17 cellular contexts compared by ENCODE assay signal in the genomic region with DNA sequence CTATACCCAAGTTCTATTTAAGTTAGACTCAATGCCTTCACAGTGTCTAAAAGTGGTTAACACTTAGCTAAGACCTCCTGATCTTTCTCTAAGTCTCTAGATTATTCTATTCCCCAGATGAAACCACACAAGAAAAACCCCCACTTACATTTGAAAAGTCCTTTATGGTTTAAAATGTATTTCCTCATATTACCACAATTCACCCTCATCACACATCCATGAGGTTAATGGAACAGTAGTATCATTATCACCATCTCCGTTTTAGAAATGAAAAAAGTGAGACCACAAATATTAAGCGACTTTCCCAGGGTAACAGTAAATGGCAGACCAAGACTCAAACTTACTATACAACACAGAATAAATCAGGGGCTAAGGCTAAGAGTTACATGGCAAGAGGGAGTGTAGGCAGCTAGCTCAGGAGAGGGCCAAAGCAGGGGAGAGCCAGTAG. TPM values are rescaled to one million over a fixed set of nuclear protein-coding genes. Genes with fewer than 3 reads are reported as not detected.
A peak's percentile ranks its signal among the peaks of the same experiment; 100 is the strongest.
DNase-seq lines count a peak whose midpoint lies in the region; ATAC-seq and TF ChIP-seq lines count a peak whose summit lies in the region.
"Had no signal": no experiment of that assay in that cellular context is flagged by ENCODE, and none has a peak within 500 bp of the region (broad histone marks: within the 10 kb centered on the region; RNA-seq: fewer than 3 reads in every experiment).

No MANE protein-coding gene starts in this region.

- no peaks in the 10 kb centered on the region for H3K9me3 Mint-ChIP-seq in activated T-cell treated with anti-CD3 and anti-CD28 coated beads, Interleukin-2, amount 50 U/mL, for 4 hours
- H3K9me3 Mint-ChIP-seq in activated naive CD8-positive, alpha-beta T cell treated with anti-CD3 and anti-CD28 coated beads for 36 hours, result no peaks in the 10 kb centered on the region
- peaks cover 8% of the 10 kb centered on the region for H3K9me3 Mint-ChIP-seq in stimulated activated effector memory CD8-positive, alpha-beta T cell treated with anti-CD3 and anti-CD28 coated beads, Interleukin-12 subunit alpha, Interleukin-12 subunit beta, amount 100 ng/mL, for 72 hours
- H3K9me3 Mint-ChIP-seq: H9 had no signal

- ATAC-seq in activated T-cell treated with anti-CD3 and anti-CD28 coated beads, Interleukin-2, amount 50 U/mL, for 4 hours, result peak; percentile 66 to 78
- peak; percentile 94 for ATAC-seq in stimulated activated effector memory CD8-positive, alpha-beta T cell treated with anti-CD3 and anti-CD28 coated beads, Interleukin-12 subunit alpha, Interleukin-12 subunit beta, amount 100 ng/mL, for 72 hours
- no peak for ATAC-seq in GM19397 (IDR thresholded peaks at IDR 0.05; ENCODE audit: unreplicated experiment)
- ATAC-seq: esophagus mucosa had no signal

- no peak for DNase-seq in activated T-cell treated with anti-CD3 and anti-CD28 coated beads, Interleukin-2, amount 50 U/mL, for 4 hours
- DNase-seq in activated T-cell treated with anti-CD3 and anti-CD28 coated beads for 4 hours (no peak), GM20000 (ENCODE audit: low spot score) (peak; percentile 20), NCI-H2171 (lab: John Stamatoyannopoulos, UW) (no peak), NCI-H146 treated with DMSO at 0.1 percent for 48 hours (lab: John Stamatoyannopoulos, UW; ENCODE audit: unreplicated experiment) (no peak)
- DNase-seq in activated naive CD8-positive, alpha-beta T cell treated with anti-CD3 and anti-CD28 coated beads for 36 hours, result no peak
- DNase-seq in stimulated activated effector memory CD8-positive, alpha-beta T cell treated with anti-CD3 and anti-CD28 coated beads, Interleukin-12 subunit alpha, Interleukin-12 subunit beta, amount 100 ng/mL, for 72 hours (ENCODE audit: low spot score in 2 of 2), result no peak
- DNase-seq: dermis blood vessel endothelial cell; H9; NCI-H1417; NCI-H2227 treated with DMSO at 0.1 percent for 48 hours; NK-92 treated with Interleukin-12 subunit alpha and Interleukin-12 subunit beta, amount 100 ng/mL, for 24 hours; RPMI8226; stimulated activated CD4-positive, alpha-beta T cell treated with anti-CD3 and anti-CD28 coated beads, Interleukin-4, amount 100 ng/mL, for 1 hour; testis had no signal

- no peaks in the 10 kb centered on the region for H3K27me3 Mint-ChIP-seq in activated T-cell treated with anti-CD3 and anti-CD28 coated beads, Interleukin-2, amount 50 U/mL, for 4 hours (ENCODE audit: low read depth)
- H3K27me3 Mint-ChIP-seq in activated naive CD8-positive, alpha-beta T cell treated with anti-CD3 and anti-CD28 coated beads for 36 hours, result no peaks in the 10 kb centered on the region

- no peak for TF ChIP-seq CTCF in GM20000 (IDR thresholded peaks at IDR 0.05; ENCODE audit: extremely low read depth, missing control alignments)

- peak overlapping the region; percentile 1 for H3K4me3 Mint-ChIP-seq in activated T-cell treated with anti-CD3 and anti-CD28 coated beads, Interleukin-2, amount 50 U/mL, for 4 hours
- no peak overlapping the region for H3K4me3 Mint-ChIP-seq in activated naive CD8-positive, alpha-beta T cell treated with anti-CD3 and anti-CD28 coated beads for 36 hours
- H3K4me3 Mint-ChIP-seq in stimulated activated effector memory CD8-positive, alpha-beta T cell treated with anti-CD3 and anti-CD28 coated beads, Interleukin-12 subunit alpha, Interleukin-12 subunit beta, amount 100 ng/mL, for 72 hours, result no peak overlapping the region
- H3K4me3 Mint-ChIP-seq: H9 had no signal

- H3K4me1 Mint-ChIP-seq in activated T-cell treated with anti-CD3 and anti-CD28 coated beads, Interleukin-2, amount 50 U/mL, for 4 hours (ENCODE audit: low read depth), result peaks cover 33% of the 10 kb centered on the region
- H3K4me1 Mint-ChIP-seq in activated naive CD8-positive, alpha-beta T cell treated with anti-CD3 and anti-CD28 coated beads for 36 hours, result peaks cover 37% of the 10 kb centered on the region
- H3K4me1 Mint-ChIP-seq in stimulated activated effector memory CD8-positive, alpha-beta T cell treated with anti-CD3 and anti-CD28 coated beads, Interleukin-12 subunit alpha, Interleukin-12 subunit beta, amount 100 ng/mL, for 72 hours, result peaks cover 44% of the 10 kb centered on the region
- H3K4me1 Mint-ChIP-seq: H9 had no signal

- H3K27ac Mint-ChIP-seq in activated naive CD8-positive, alpha-beta T cell treated with anti-CD3 and anti-CD28 coated beads for 36 hours, result peak overlapping the region; percentile 3
- peak overlapping the region; percentile 24 for H3K27ac Mint-ChIP-seq in stimulated activated effector memory CD8-positive, alpha-beta T cell treated with anti-CD3 and anti-CD28 coated beads, Interleukin-12 subunit alpha, Interleukin-12 subunit beta, amount 100 ng/mL, for 72 hours
- H3K27ac Mint-ChIP-seq: H9 had no signal

- peaks cover 48% of the 10 kb centered on the region for H3K36me3 Mint-ChIP-seq in activated T-cell treated with anti-CD3 and anti-CD28 coated beads, Interleukin-2, amount 50 U/mL, for 4 hours (ENCODE audit: insufficient read depth)
- peaks cover 55% of the 10 kb centered on the region for H3K36me3 Mint-ChIP-seq in activated naive CD8-positive, alpha-beta T cell treated with anti-CD3 and anti-CD28 coated beads for 36 hours
- peaks cover 85% of the 10 kb centered on the region for H3K36me3 Mint-ChIP-seq in stimulated activated effector memory CD8-positive, alpha-beta T cell treated with anti-CD3 and anti-CD28 coated beads, Interleukin-12 subunit alpha, Interleukin-12 subunit beta, amount 100 ng/mL, for 72 hours

RNA-seq across cellular contexts. Expression of gene EPG5, which starts 28.6 kb away (rescaled TPM):
- total RNA-seq in activated T-cell treated with anti-CD3 and anti-CD28 coated beads, Interleukin-2, amount 50 U/mL, for 4 hours, result 1 to 10 TPM; 7.8 to 9.8 (median 7.9) TPM
- 10 to 100 TPM; 12.9 to 13.8 TPM for total RNA-seq in activated naive CD8-positive, alpha-beta T cell treated with anti-CD3 and anti-CD28 coated beads for 36 hours
